9 cellular contexts compared by ENCODE assay signal in the genomic region with DNA sequence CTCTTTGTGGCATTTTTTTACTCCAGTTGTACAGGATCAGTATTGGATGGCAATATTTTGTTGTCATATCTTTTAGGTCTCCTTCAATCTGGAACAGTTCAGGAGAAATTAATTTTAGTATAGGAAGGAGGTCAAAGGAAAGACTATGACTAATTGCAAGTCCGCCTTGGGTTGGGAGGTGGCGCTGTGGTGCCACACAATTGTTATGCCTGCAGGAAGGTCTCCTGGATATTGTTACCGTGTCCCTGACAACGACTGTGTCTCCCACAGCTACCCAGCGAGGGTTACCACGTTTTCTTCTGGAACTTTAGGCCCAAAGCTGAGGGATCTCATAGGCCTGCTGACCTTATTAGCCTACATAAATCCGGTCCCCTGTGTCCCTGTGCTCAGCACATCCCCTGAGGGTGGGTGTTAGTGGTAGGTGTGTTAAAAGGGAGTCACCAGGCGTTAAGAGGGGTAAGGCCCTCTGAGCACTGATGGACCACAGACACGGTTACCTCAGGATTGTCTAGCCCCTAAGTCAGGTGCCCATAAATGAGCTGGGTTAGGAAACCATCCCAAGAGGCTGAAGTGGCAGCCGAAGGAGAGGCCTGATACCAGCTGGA. TPM values are rescaled to one million over a fixed set of nuclear protein-coding genes. Genes with fewer than 3 reads are reported as not detected.
DNase-seq lines count a peak whose midpoint lies in the region; ATAC-seq and TF ChIP-seq lines count a peak whose summit lies in the region.
"Had no signal": no experiment of that assay in that cellular context is flagged by ENCODE, and none has a peak within 500 bp of the region (broad histone marks: within the 10 kb centered on the region; RNA-seq: fewer than 3 reads in every experiment).

No MANE protein-coding gene starts in this region.

- H3K27me3 ChIP-seq in GM23338 (ENCODE audit: insufficient read depth) (no peaks in the 10 kb centered on the region), spleen (replicated peaks in 1 of 7) (no peaks in the 10 kb centered on the region)

- DNase-seq in DMS 273 treated with DMSO at 0.1 percent for 48 hours (lab: John Stamatoyannopoulos, UW): peak; percentile 54
- peak; percentile 90 for DNase-seq in GM23338 (ENCODE audit: low spot score)
- DNase-seq in NCI-H1105 treated with DMSO at 0.1 percent for 48 hours (lab: John Stamatoyannopoulos, UW): peak; percentile 78
- DNase-seq in T-helper 1 cell: peak in 4 of 5 donors; percentile 9 to 48 (median 28)
- DNase-seq in astrocyte of the cerebellum (ENCODE audit: low read depth): peak; percentile 44
- peak; percentile 56 for DNase-seq in iPS DF 4.7 (ENCODE audit: extremely low read depth, low spot score)
- peak; percentile 82 for DNase-seq in spleen

- H3K4me3 Mint-ChIP-seq in GM23338: no peak overlapping the region

- peaks cover 4% of the 10 kb centered on the region; the same call in 1 of the 3 replicates for H3K36me3 Mint-ChIP-seq in GM23338 (ENCODE audit: low read depth)

- peaks cover 3% of the 10 kb centered on the region for H3K4me1 Mint-ChIP-seq in GM23338

- ATAC-seq in GM23338 (peak; percentile 96), GM18867 (IDR thresholded peaks at IDR 0.05; ENCODE audit: unreplicated experiment) (no peak)

- H3K4me1 ChIP-seq in GM23338 (ENCODE audit: insufficient read depth) (no peaks in the 10 kb centered on the region), spleen (peaks cover 0 to 18% (median 8%) of the 10 kb centered on the region in 6 donors)

- H3K79me2 ChIP-seq in GM23338 (replicated peaks; ENCODE audit: insufficient read depth): no peaks in the 10 kb centered on the region

- H3K27ac ChIP-seq in GM23338 (ENCODE audit: low read depth): no peak overlapping the region
- H3K27ac ChIP-seq in spleen: no peak overlapping the region

- no peak for TF ChIP-seq POLR2A in spleen (IDR thresholded peaks at IDR 0.05)

- no peaks in the 10 kb centered on the region for H3F3A ChIP-seq in GM23338 (replicated peaks; ENCODE audit: low read depth)

- H3K4me2 ChIP-seq in GM23338: no peak overlapping the region

- peaks cover 0 to 6% (median 0%) of the 10 kb centered on the region in 8 donors for H3K9me3 ChIP-seq in spleen

- H3K9me3 Mint-ChIP-seq in GM23338: peaks cover 15% of the 10 kb centered on the region

- H3K4me3 ChIP-seq in GM23338 (no peak overlapping the region), astrocyte of the cerebellum (ENCODE audit: low read depth, low read length) (no peak overlapping the region), spleen (no peak overlapping the region)

- H4K20me1 ChIP-seq in GM23338 (replicated peaks; ENCODE audit: insufficient read depth): no peaks in the 10 kb centered on the region

- 0 out of 2 replicates have a peak, but pooled peaks cover 4% of the 10 kb centered on the region for H3K36me3 ChIP-seq in GM23338 (ENCODE audit: insufficient read depth)
- H3K36me3 ChIP-seq in spleen: no peaks in the 10 kb centered on the region

- in situ Hi-C loops in astrocyte of the cerebellum (cut with HindIII; ENCODE audit: low sequenced_read_pairs): no loop called here

- peaks cover 3% of the 10 kb centered on the region for H3K27me3 Mint-ChIP-seq in GM23338 (ENCODE audit: insufficient read depth, low read depth, poor library complexity)

- H2AFZ ChIP-seq in GM23338: peak overlapping the region; percentile 94

- WGBS in spleen, 5 donors: 35 to 39% (median 38%) methylated on average over 10 of the region's 10 CpGs

- no peak overlapping the region for H3K27ac Mint-ChIP-seq in GM23338

- H3K9me2 ChIP-seq in GM23338 (ENCODE audit: insufficient read depth): 0 out of 2 replicates have a peak, but pooled peaks cover 3% of the 10 kb centered on the region

- TF ChIP-seq CTCF in GM23338 (conservative IDR thresholded peaks at IDR 0.05; ENCODE audit: low read depth in 2 of 2) (peak; percentile 87 to 95), astrocyte of the cerebellum (IDR thresholded peaks at IDR 0.05; ENCODE audit: low read depth, low read length, missing control alignments) (peak; percentile 79), spleen (IDR thresholded peaks at IDR 0.05 in 8 of 11, conservative IDR thresholded peaks at IDR 0.05 in 3 of 11) (peak in 10 of 11 experiments; percentile 32 to 73 (median 57))

- intact Hi-C loops in spleen (cut with DNase I; ENCODE audit: low total_unique reads): loop anchor here (5.0 kb wide), 1 partner anchor 1050 kb away; no protein-coding TSS in a partner anchor

TF ChIP-seq in GM23338, 12 proteins besides CTCF, POLR2A, EP300 and RAD21 (continues in another document):
- TF ChIP-seq, protein P1, sequence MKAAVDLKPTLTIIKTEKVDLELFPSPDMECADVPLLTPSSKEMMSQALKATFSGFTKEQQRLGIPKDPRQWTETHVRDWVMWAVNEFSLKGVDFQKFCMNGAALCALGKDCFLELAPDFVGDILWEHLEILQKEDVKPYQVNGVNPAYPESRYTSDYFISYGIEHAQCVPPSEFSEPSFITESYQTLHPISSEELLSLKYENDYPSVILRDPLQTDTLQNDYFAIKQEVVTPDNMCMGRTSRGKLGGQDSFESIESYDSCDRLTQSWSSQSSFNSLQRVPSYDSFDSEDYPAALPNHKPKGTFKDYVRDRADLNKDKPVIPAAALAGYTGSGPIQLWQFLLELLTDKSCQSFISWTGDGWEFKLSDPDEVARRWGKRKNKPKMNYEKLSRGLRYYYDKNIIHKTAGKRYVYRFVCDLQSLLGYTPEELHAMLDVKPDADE (IDR thresholded peaks at IDR 0.05): no peak
- TF ChIP-seq, protein P2, sequence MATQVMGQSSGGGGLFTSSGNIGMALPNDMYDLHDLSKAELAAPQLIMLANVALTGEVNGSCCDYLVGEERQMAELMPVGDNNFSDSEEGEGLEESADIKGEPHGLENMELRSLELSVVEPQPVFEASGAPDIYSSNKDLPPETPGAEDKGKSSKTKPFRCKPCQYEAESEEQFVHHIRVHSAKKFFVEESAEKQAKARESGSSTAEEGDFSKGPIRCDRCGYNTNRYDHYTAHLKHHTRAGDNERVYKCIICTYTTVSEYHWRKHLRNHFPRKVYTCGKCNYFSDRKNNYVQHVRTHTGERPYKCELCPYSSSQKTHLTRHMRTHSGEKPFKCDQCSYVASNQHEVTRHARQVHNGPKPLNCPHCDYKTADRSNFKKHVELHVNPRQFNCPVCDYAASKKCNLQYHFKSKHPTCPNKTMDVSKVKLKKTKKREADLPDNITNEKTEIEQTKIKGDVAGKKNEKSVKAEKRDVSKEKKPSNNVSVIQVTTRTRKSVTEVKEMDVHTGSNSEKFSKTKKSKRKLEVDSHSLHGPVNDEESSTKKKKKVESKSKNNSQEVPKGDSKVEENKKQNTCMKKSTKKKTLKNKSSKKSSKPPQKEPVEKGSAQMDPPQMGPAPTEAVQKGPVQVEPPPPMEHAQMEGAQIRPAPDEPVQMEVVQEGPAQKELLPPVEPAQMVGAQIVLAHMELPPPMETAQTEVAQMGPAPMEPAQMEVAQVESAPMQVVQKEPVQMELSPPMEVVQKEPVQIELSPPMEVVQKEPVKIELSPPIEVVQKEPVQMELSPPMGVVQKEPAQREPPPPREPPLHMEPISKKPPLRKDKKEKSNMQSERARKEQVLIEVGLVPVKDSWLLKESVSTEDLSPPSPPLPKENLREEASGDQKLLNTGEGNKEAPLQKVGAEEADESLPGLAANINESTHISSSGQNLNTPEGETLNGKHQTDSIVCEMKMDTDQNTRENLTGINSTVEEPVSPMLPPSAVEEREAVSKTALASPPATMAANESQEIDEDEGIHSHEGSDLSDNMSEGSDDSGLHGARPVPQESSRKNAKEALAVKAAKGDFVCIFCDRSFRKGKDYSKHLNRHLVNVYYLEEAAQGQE (IDR thresholded peaks at IDR 0.05; ENCODE audit: unreplicated experiment): no peak
- TF ChIP-seq CREB1 (CRISPR knock-in tag; IDR thresholded peaks at IDR 0.05; ENCODE audit: low read depth) (no peak), ZNF331 (CRISPR knock-in tag; IDR thresholded peaks at IDR 0.05; ENCODE audit: low read depth) (no peak), JUNB (IDR thresholded peaks at IDR 0.05; ENCODE audit: unreplicated experiment) (no peak)

RNA-seq across cellular contexts. Expression of a gene that starts 31.5 kb away (rescaled TPM):
- 0.08 and 0.69 TPM in 2 replicates for total RNA-seq in GM23338 (2014; rRNA removed; shearing (Covaris generic))
- polyA plus RNA-seq in GM23338 (2016; fragmentation: Nextera tagmentation; extraction: Ambion mirVana) (1.3 and 2.6 TPM in 2 replicates), spleen (1 to 10 TPM in 1 of 3 donors, under 1 TPM in 2; 0.59 to 5.6 (median 0.85) TPM)
- total RNA-seq in spleen: 10 to 100 TPM in 1 of 7 donors, 1 to 10 TPM in 6; 1.4 to 10.5 (median 7.8) TPM
- total RNA-seq: activated CD8-positive, alpha-beta memory T cell treated with anti-CD3 and anti-CD28 coated beads for 36 hours had no signal

Comparison
In these comparisons a context has a peak if more than half of its experiments do, and no peak if none do; other contexts are left out.
1. DNase-seq: peak in every context shown above with its lines; median percentile 90 in GM23338; 82 in spleen; 78 in NCI-H1105 treated with DMSO at 0.1 percent for 48 hours; 56 in iPS DF 4.7; 54 in DMS 273 treated with DMSO at 0.1 percent for 48 hours; 44 in astrocyte of the cerebellum; 28 in T-helper 1 cell.